In the genomic region with DNA sequence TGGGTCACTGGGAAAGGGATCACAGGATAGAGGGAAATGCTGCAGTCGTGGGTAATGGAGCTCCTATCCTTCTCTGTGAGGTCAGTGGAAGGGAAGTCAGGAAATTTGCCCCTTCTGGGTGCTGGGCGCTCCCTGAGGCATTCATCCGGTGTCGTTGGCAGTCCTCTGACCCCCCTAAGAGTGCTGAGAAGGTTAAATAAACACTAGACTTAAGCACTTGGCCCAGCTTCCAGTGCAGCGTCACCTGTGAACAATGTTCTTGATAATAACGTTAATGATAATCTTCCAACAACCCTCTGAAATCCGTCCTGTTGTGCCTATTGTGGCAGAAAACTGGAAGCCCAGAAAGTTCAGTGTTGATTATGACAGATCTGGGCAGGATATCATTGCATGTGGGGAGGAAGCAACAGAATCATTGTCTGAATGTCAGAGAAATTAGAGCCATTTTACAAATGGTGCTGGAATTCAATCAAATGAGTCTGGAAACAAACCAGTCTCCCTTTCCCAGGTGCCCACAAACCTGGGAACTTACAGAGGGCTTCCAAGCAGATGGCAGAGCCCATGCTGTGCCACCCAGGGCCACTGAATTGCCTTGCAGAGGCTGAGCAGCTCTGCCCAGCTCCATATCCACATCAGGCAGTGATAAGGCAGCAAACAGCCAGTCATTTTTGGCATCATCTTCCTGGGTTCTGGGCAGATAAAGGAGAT, we compare ENCODE assay signal across 22 cellular contexts.
DNase-seq lines count a peak whose midpoint lies in the region; TF ChIP-seq lines count a peak whose summit lies in the region.
"Had no signal": no experiment of that assay in that cellular context is flagged by ENCODE, and none has a peak within 500 bp of the region (broad histone marks: within the 10 kb centered on the region; RNA-seq: fewer than 3 reads in every experiment).

No MANE protein-coding gene starts in this region.

- WGBS in stomach, 5 donors, result 22 to 26% (median 24%) methylated on average over 7 of the region's 7 CpGs

- intact Hi-C loops in stomach (cut with DNase I; ENCODE audit: low total_unique reads), result no loop called here

- TF ChIP-seq POLR2A in stomach (IDR thresholded peaks at IDR 0.05), result no peak

- no peaks in the 10 kb centered on the region for H3K27me3 ChIP-seq in stomach
- H3K27me3 ChIP-seq: BLaER1 had no signal

- no peak for TF ChIP-seq CTCF in fibroblast of the aortic adventitia (IDR thresholded peaks at IDR 0.05; ENCODE audit: insufficient read depth, low read length)
- no peak for TF ChIP-seq CTCF in stomach (IDR thresholded peaks at IDR 0.05)

- TF ChIP-seq EP300 in stomach (IDR thresholded peaks at IDR 0.05), result no peak

- peak overlapping the region in 1 of 5 donors; percentile 28 for H3K27ac ChIP-seq in stomach
- H3K27ac ChIP-seq: 22Rv1, BLaER1, WERI-Rb-1 had no signal

- peaks cover 0 to 15% (median 11%) of the 10 kb centered on the region in 4 donors for H3K4me1 ChIP-seq in stomach

- H3K9me3 ChIP-seq in stomach, result no peaks in the 10 kb centered on the region
- H3K9me3 ChIP-seq: BLaER1 had no signal

- H3K36me3 ChIP-seq in stomach, result no peaks in the 10 kb centered on the region
- H3K36me3 ChIP-seq: BLaER1, WERI-Rb-1 had no signal

- H3K4me3 ChIP-seq in fibroblast of the aortic adventitia (ENCODE audit: low read depth, low read length), result no peak overlapping the region
- no peak overlapping the region for H3K4me3 ChIP-seq in stomach
- H3K4me3 ChIP-seq: BLaER1, GM12878 had no signal

- DNase-seq in NCI-H1417 (lab: John Stamatoyannopoulos, UW) (peak in 2 of 3 experiments; percentile 32 to 71), NCI-H1417 treated with DMSO at 0.1 percent for 48 hours (lab: John Stamatoyannopoulos, UW) (no peak), NCI-H2227 (lab: John Stamatoyannopoulos, UW; ENCODE audit: unreplicated experiment) (peak; percentile 22), fibroblast of the aortic adventitia (ENCODE audit: low read depth) (peak; percentile 21), stomach (peak; percentile 54), SW480 (ENCODE audit: low spot score) (no peak), NCI-H82 (lab: John Stamatoyannopoulos, UW) (no peak), NCI-H1930 (lab: John Stamatoyannopoulos, UW) (no peak)
- DNase-seq: amniotic stem cell; central memory CD4-positive, alpha-beta T cell; effector memory CD4-positive, alpha-beta T cell; GF-D8; H9; MM.1S; naive B cell; stimulated activated naive CD4-positive, alpha-beta T cell; T-helper 2 cell; trophoblast cell; WERI-Rb-1 had no signal

Comparison
In these comparisons a context has a peak if more than half of its experiments do, and no peak if none do; other contexts are left out.
1. DNase-seq: peak in NCI-H1417 (2 of 3), NCI-H2227 (single experiment), fibroblast of the aortic adventitia (single experiment) and stomach (single experiment); none in NCI-H1417 treated with DMSO at 0.1 percent for 48 hours (single experiment), SW480 (single experiment), NCI-H82 (single experiment) and NCI-H1930 (0 of 2).